In genomic region chr1:33442141-33442540, GRCh38 we compare ENCODE assay signal across 2 cellular contexts.
TF ChIP-seq lines count a peak whose summit lies in the region.

No MANE protein-coding gene starts in this region.

TF ChIP-seq in SK-N-SH, 30 proteins besides CTCF, POLR2A, EP300 and RAD21 (continued from another document):
- no peak for TF ChIP-seq MAX (IDR thresholded peaks at IDR 0.05; ENCODE audit: low read depth)
- no peak for TF ChIP-seq IRF3 (IDR thresholded peaks at IDR 0.05; ENCODE audit: low read depth, low read length)
- TF ChIP-seq RCOR1 (IDR thresholded peaks at IDR 0.05; ENCODE audit: low read length) = no peak
- TF ChIP-seq TEAD4 (IDR thresholded peaks at IDR 0.05; ENCODE audit: borderline replicate concordance, insufficient read depth) = no peak
- TF ChIP-seq NFIC (IDR thresholded peaks at IDR 0.05; ENCODE audit: borderline replicate concordance) = no peak
- no peak for TF ChIP-seq SMC3 (IDR thresholded peaks at IDR 0.05; ENCODE audit: low read depth, low read length)
- TF ChIP-seq EZH2phosphoT487 (IDR thresholded peaks at IDR 0.05; ENCODE audit: borderline replicate concordance, low read depth) = no peak
- TF ChIP-seq FOXM1 (IDR thresholded peaks at IDR 0.05; ENCODE audit: low read depth) = no peak
- TF ChIP-seq NRF1 (IDR thresholded peaks at IDR 0.05; ENCODE audit: low read depth, low read length) = no peak
- TF ChIP-seq GABPA (IDR thresholded peaks at IDR 0.05; ENCODE audit: low read depth) = no peak
- TF ChIP-seq SIN3A (IDR thresholded peaks at IDR 0.05; ENCODE audit: borderline replicate concordance, low read depth, low read length) = no peak
- no peak for TF ChIP-seq RFX5 (IDR thresholded peaks at IDR 0.05; ENCODE audit: low read length)
- TF ChIP-seq FOSL2 (IDR thresholded peaks at IDR 0.05; ENCODE audit: borderline replicate concordance, low read depth) = no peak
- no peak for TF ChIP-seq POLR2AphosphoS5 (IDR thresholded peaks at IDR 0.05; ENCODE audit: low read depth, low read length)

TF ChIP-seq in SK-N-SH treated with all-trans-retinoic acid at 6 μM for 48 hours, 23 proteins besides CTCF, POLR2A, EP300 and RAD21 (continued from another document):
- TF ChIP-seq ESRRG (CRISPR knock-in tag; IDR thresholded peaks at IDR 0.05) = no peak
- no peak for TF ChIP-seq TOX (CRISPR knock-in tag; IDR thresholded peaks at IDR 0.05; ENCODE audit: borderline replicate concordance)
- TF ChIP-seq ZFP30 (CRISPR knock-in tag; IDR thresholded peaks at IDR 0.05) = no peak
- TF ChIP-seq POU6F1 (CRISPR knock-in tag; IDR thresholded peaks at IDR 0.05; ENCODE audit: borderline replicate concordance, low read depth) = no peak
- no peak for TF ChIP-seq ZNF565 (CRISPR knock-in tag; conservative IDR thresholded peaks at IDR 0.05; ENCODE audit: low read depth)
- TF ChIP-seq ZNF70 (CRISPR knock-in tag; IDR thresholded peaks at IDR 0.05) = no peak
- no peak for TF ChIP-seq PATZ1 (CRISPR knock-in tag; IDR thresholded peaks at IDR 0.05; ENCODE audit: borderline replicate concordance)
- no peak for TF ChIP-seq ZFP3 (CRISPR knock-in tag; IDR thresholded peaks at IDR 0.05)
- TF ChIP-seq GLIS3 (CRISPR knock-in tag; IDR thresholded peaks at IDR 0.05) = no peak
- no peak for TF ChIP-seq ZNF8 (CRISPR knock-in tag; IDR thresholded peaks at IDR 0.05)
- no peak for TF ChIP-seq OSR1 (CRISPR knock-in tag; IDR thresholded peaks at IDR 0.05)
- TF ChIP-seq TSHZ2 (CRISPR knock-in tag; IDR thresholded peaks at IDR 0.05) = no peak
- TF ChIP-seq CSRNP3 (CRISPR knock-in tag; IDR thresholded peaks at IDR 0.05) = no peak
TF ChIP-seq in SK-N-SH treated with all-trans-retinoic acid at 6 μM for 48 hours: peak in this region for 0.
